1 cellular context compared by ENCODE assay signal in the genomic region with DNA sequence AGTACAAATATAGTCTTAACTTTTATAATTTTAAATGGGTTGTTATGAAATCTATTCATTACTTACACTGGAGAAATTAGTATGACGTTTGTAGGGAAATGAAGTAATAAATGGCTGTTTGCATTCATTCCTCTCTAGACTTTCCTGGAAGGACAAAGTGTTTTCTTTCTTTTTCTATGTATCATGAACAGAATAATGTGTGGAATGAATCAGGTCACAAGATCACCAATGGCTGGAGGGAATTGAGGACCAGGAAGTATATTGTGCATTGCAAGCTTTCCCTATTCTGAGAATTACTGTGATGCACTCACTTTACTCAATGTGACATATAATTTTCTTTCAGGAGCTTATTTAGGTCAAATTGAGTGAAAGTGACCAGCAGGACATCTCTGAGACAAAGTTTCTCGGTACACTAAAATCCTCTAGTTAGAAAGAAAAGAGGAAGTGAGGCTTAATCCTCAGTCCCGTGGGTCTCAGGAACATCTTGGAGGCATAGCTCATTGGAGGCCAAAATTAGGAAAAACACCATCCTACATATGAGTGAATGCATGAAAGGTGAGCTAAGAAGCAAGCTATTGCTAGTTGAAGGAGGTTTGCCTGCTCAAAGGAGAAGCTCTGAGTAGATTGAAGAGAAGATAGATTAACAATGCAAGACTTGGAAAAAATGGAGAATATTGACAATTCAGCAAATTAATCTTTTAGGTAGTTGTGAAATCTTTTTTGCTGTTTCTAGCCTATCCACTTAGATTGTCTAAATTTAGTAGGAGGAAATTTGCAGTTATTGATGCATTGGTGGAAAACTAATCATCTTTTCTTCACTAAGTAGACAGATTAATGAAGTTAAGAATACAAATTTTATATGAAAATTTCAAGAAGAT.
TF ChIP-seq lines count a peak whose summit lies in the region.

No MANE protein-coding gene starts in this region.

TF ChIP-seq in HepG2, 621 proteins besides CTCF, POLR2A, EP300 and RAD21:
- TF ChIP-seq ETV5 (CRISPR knock-in tag; IDR thresholded peaks at IDR 0.05; ENCODE audit: borderline replicate concordance) (no peak), MAFF (IDR thresholded peaks at IDR 0.05; ENCODE audit: low read depth, low read length) (peak; percentile 52; the same call in 1 of the 2 replicates), ZNF777 (CRISPR knock-in tag; IDR thresholded peaks at IDR 0.05) (no peak), ZBTB21 (CRISPR knock-in tag; IDR thresholded peaks at IDR 0.05) (no peak), RXRB (CRISPR knock-in tag; IDR thresholded peaks at IDR 0.05; ENCODE audit: borderline replicate concordance) (no peak), MAFK (conservative IDR thresholded peaks at IDR 0.05 in 1 of 2, IDR thresholded peaks at IDR 0.05 in 1 of 2; ENCODE audit: low read length in 2 of 2) (peak; percentile 35 to 58; a peak in 3 of 4 replicates), ZKSCAN1 (IDR thresholded peaks at IDR 0.05; ENCODE audit: low read length) (no peak), JUNB (CRISPR knock-in tag; IDR thresholded peaks at IDR 0.05; ENCODE audit: borderline replicate concordance) (no peak), TGIF2 (CRISPR knock-in tag; IDR thresholded peaks at IDR 0.05) (no peak), IKZF1 (IDR thresholded peaks at IDR 0.05) (no peak), ZNF720 (CRISPR knock-in tag; IDR thresholded peaks at IDR 0.05) (no peak), KLF15 (CRISPR knock-in tag; IDR thresholded peaks at IDR 0.05; ENCODE audit: borderline replicate concordance) (no peak)
- TF ChIP-seq, protein P1, sequence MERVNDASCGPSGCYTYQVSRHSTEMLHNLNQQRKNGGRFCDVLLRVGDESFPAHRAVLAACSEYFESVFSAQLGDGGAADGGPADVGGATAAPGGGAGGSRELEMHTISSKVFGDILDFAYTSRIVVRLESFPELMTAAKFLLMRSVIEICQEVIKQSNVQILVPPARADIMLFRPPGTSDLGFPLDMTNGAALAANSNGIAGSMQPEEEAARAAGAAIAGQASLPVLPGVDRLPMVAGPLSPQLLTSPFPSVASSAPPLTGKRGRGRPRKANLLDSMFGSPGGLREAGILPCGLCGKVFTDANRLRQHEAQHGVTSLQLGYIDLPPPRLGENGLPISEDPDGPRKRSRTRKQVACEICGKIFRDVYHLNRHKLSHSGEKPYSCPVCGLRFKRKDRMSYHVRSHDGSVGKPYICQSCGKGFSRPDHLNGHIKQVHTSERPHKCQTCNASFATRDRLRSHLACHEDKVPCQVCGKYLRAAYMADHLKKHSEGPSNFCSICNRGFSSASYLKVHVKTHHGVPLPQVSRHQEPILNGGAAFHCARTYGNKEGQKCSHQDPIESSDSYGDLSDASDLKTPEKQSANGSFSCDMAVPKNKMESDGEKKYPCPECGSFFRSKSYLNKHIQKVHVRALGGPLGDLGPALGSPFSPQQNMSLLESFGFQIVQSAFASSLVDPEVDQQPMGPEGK (CRISPR knock-in tag; IDR thresholded peaks at IDR 0.05), result no peak
- TF ChIP-seq, protein P2, sequence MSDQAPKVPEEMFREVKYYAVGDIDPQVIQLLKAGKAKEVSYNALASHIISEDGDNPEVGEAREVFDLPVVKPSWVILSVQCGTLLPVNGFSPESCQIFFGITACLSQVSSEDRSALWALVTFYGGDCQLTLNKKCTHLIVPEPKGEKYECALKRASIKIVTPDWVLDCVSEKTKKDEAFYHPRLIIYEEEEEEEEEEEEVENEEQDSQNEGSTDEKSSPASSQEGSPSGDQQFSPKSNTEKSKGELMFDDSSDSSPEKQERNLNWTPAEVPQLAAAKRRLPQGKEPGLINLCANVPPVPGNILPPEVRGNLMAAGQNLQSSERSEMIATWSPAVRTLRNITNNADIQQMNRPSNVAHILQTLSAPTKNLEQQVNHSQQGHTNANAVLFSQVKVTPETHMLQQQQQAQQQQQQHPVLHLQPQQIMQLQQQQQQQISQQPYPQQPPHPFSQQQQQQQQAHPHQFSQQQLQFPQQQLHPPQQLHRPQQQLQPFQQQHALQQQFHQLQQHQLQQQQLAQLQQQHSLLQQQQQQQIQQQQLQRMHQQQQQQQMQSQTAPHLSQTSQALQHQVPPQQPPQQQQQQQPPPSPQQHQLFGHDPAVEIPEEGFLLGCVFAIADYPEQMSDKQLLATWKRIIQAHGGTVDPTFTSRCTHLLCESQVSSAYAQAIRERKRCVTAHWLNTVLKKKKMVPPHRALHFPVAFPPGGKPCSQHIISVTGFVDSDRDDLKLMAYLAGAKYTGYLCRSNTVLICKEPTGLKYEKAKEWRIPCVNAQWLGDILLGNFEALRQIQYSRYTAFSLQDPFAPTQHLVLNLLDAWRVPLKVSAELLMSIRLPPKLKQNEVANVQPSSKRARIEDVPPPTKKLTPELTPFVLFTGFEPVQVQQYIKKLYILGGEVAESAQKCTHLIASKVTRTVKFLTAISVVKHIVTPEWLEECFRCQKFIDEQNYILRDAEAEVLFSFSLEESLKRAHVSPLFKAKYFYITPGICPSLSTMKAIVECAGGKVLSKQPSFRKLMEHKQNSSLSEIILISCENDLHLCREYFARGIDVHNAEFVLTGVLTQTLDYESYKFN (CRISPR knock-in tag; conservative IDR thresholded peaks at IDR 0.05), result no peak
- TF ChIP-seq, protein P3, sequence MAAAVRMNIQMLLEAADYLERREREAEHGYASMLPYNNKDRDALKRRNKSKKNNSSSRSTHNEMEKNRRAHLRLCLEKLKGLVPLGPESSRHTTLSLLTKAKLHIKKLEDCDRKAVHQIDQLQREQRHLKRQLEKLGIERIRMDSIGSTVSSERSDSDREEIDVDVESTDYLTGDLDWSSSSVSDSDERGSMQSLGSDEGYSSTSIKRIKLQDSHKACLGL (CRISPR knock-in tag; IDR thresholded peaks at IDR 0.05), result no peak
- TF ChIP-seq, protein P4, sequence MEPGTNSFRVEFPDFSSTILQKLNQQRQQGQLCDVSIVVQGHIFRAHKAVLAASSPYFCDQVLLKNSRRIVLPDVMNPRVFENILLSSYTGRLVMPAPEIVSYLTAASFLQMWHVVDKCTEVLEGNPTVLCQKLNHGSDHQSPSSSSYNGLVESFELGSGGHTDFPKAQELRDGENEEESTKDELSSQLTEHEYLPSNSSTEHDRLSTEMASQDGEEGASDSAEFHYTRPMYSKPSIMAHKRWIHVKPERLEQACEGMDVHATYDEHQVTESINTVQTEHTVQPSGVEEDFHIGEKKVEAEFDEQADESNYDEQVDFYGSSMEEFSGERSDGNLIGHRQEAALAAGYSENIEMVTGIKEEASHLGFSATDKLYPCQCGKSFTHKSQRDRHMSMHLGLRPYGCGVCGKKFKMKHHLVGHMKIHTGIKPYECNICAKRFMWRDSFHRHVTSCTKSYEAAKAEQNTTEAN (CRISPR knock-in tag; conservative IDR thresholded peaks at IDR 0.05), result no peak
- TF ChIP-seq, protein P5, sequence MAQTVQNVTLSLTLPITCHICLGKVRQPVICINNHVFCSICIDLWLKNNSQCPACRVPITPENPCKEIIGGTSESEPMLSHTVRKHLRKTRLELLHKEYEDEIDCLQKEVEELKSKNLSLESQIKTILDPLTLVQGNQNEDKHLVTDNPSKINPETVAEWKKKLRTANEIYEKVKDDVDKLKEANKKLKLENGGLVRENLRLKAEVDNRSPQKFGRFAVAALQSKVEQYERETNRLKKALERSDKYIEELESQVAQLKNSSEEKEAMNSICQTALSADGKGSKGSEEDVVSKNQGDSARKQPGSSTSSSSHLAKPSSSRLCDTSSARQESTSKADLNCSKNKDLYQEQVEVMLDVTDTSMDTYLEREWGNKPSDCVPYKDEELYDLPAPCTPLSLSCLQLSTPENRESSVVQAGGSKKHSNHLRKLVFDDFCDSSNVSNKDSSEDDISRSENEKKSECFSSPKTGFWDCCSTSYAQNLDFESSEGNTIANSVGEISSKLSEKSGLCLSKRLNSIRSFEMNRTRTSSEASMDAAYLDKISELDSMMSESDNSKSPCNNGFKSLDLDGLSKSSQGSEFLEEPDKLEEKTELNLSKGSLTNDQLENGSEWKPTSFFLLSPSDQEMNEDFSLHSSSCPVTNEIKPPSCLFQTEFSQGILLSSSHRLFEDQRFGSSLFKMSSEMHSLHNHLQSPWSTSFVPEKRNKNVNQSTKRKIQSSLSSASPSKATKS (CRISPR knock-in tag; IDR thresholded peaks at IDR 0.05), result no peak
